ENCODE assay signal across 19 cellular contexts in the genomic region with DNA sequence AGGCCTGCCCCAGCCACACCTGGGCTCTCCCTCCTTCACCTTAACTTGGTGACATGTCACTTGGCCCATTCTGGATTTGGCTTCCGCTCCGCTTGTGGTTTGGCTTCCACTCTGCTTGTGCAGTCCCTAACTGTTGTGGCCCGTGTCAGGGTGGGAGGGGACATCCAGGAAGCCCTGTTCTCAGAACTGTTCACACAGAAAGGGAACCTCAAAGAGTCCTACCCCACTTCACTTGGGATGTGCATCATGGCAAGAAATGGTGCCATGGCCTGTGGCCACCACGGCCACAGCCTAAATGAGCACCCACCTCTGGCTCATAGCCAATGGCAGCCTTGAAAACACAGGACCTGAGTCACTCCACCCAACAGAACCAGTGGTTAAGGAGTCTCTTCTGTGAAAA.
"Had no signal": no experiment of that assay in that cellular context is flagged by ENCODE, and none has a peak within 500 bp of the region (broad histone marks: within the 10 kb centered on the region; RNA-seq: fewer than 3 reads in every experiment).

No MANE protein-coding gene starts in this region.

- H3K4me3 Mint-ChIP-seq: activated T-helper 1 cell treated with anti-CD3 and anti-CD28 coated beads, Interleukin-12 subunit alpha, Interleukin-12 subunit beta, Interleukin-2, Interleukin-4 antibody, amounts not matched to agents 30 ng/mL and 10 ng/mL and 1 ng/mL, durations not matched to agents 14 hours and 24 hours and 36 hours; endodermal cell; nephron; stimulated activated naive CD8-positive, alpha-beta T cell treated with anti-CD3 and anti-CD28 coated beads, Interleukin-15, Interleukin-2, amounts not matched to agents 100 ng/mL and 50 ng/mL, for 24 hours; T-cell had no signal

- H3K9me3 Mint-ChIP-seq: activated T-helper 1 cell treated with anti-CD3 and anti-CD28 coated beads, Interleukin-12 subunit alpha, Interleukin-12 subunit beta, Interleukin-2, Interleukin-4 antibody, amounts not matched to agents 30 ng/mL and 10 ng/mL and 1 ng/mL, durations not matched to agents 14 hours and 24 hours and 36 hours; endodermal cell; nephron; stimulated activated naive CD8-positive, alpha-beta T cell treated with anti-CD3 and anti-CD28 coated beads, Interleukin-15, Interleukin-2, amounts not matched to agents 100 ng/mL and 50 ng/mL, for 24 hours; T-cell had no signal

- H3K4me1 Mint-ChIP-seq: endodermal cell, nephron, T-cell had no signal

- H3K27ac Mint-ChIP-seq: activated T-helper 1 cell treated with anti-CD3 and anti-CD28 coated beads, Interleukin-12 subunit alpha, Interleukin-12 subunit beta, Interleukin-2, Interleukin-4 antibody, amounts not matched to agents 30 ng/mL and 10 ng/mL and 1 ng/mL, durations not matched to agents 14 hours and 24 hours and 36 hours; endodermal cell; nephron; stimulated activated naive CD8-positive, alpha-beta T cell treated with anti-CD3 and anti-CD28 coated beads, Interleukin-15, Interleukin-2, amounts not matched to agents 100 ng/mL and 50 ng/mL, for 24 hours; T-cell had no signal

- DNase-seq: activated CD4-positive, alpha-beta T cell treated with anti-CD3 and anti-CD28 coated beads for 1 hour; activated naive CD4-positive, alpha-beta T cell; cortex of kidney; endodermal cell; esophagus squamous epithelium; gastrocnemius medialis; hippocampal formation; left ventricle myocardium inferior; midbrain; pancreas; psoas muscle; spleen; stimulated activated CD4-positive, alpha-beta T cell treated with anti-CD3 and anti-CD28 coated beads, Interleukin-4, amount 100 ng/mL, for 1 hour; T-cell; tibial artery; WERI-Rb-1 had no signal

- H3K36me3 Mint-ChIP-seq: T-cell had no signal

- ATAC-seq: gastrocnemius medialis, pancreas, psoas muscle, T-cell had no signal
